ENCODE assay signal across 8 cellular contexts in genomic region chr15:40313531-40314398, GRCh38. TPM values are rescaled to one million over a fixed set of nuclear protein-coding genes. Genes with fewer than 3 reads are reported as not detected.
DNase-seq lines count a peak whose midpoint lies in the region; ATAC-seq and TF ChIP-seq lines count a peak whose summit lies in the region.

No MANE protein-coding gene starts in this region.

- DNase-seq in Daoy (ENCODE audit: low read depth) (peak; percentile 66), NAMALWA (ENCODE audit: low spot score) (peak; percentile 64), left colon (peak; percentile 83 to 87), brain microvascular endothelial cell (no peak), ecto neural progenitor cell (ENCODE audit: low spot score) (no peak), NCI-H226 (no peak)

- no peak for TF ChIP-seq CTCF in brain microvascular endothelial cell (IDR thresholded peaks at IDR 0.05; ENCODE audit: low read depth, low read length, missing control alignments)

- no peak; the same call in 2 of the 3 replicates for ATAC-seq in SK-N-SH treated with all-trans-retinoic acid at 6 μM for 48 hours
- peak; percentile 89 for ATAC-seq in left colon
- ATAC-seq in GM21723 (IDR thresholded peaks at IDR 0.05; ENCODE audit: unreplicated experiment) = no peak

- no peak overlapping the region for H3K4me3 ChIP-seq in brain microvascular endothelial cell (ENCODE audit: low read depth, low read length)

- peaks cover 5% of the 10 kb centered on the region for H3K27me3 ChIP-seq in brain microvascular endothelial cell (replicated peaks)

- no peaks in the 10 kb centered on the region for H3K36me3 ChIP-seq in brain microvascular endothelial cell (replicated peaks)

- intact Hi-C loops in left colon (cut with DNase I, micrococcal nuclease) = loop anchor here in 1 of 2 donors (10.0 kb wide), 1 partner anchor 111 kb away; no protein-coding TSS in a partner anchor

- in situ Hi-C loops in brain microvascular endothelial cell (cut with HindIII; ENCODE audit: low pct_ligation_motif_present, low sequenced_read_pairs) = no loop called here

- no peak overlapping the region for H3K27ac ChIP-seq in brain microvascular endothelial cell

TF ChIP-seq in SK-N-SH treated with all-trans-retinoic acid at 6 μM for 48 hours, 23 proteins besides CTCF, POLR2A, EP300 and RAD21:
- TF ChIP-seq BACH2 (CRISPR knock-in tag; IDR thresholded peaks at IDR 0.05; ENCODE audit: borderline replicate concordance) (no peak), ZFP3 (CRISPR knock-in tag; IDR thresholded peaks at IDR 0.05) (peak; percentile 39; the same call in 1 of the 2 replicates), RARB (CRISPR knock-in tag; IDR thresholded peaks at IDR 0.05) (no peak)

RNA-seq across cellular contexts. Expression of gene PLCB2, which starts 6.0 kb away (rescaled TPM):
- total RNA-seq in Daoy (2014; rRNA removed; shearing (Covaris generic)) = 0.29 and 1.3 TPM in 2 replicates
- 10 to 100 TPM in 1 of 2 donors, 1 to 10 TPM in 1; 6.0 to 11.2 TPM for total RNA-seq in left colon

RNA-seq across cellular contexts. Expression of gene INAFM2, which starts 9.7 kb away (rescaled TPM):
- 12.9 and 15.5 TPM in 2 replicates for total RNA-seq in Daoy (2014; rRNA removed; shearing (Covaris generic))
- total RNA-seq in left colon = 10 to 100 TPM; 18.1 to 26.9 TPM

RNA-seq across cellular contexts. Expression of gene CCDC9B, which starts 27.0 kb away (rescaled TPM):
- total RNA-seq in Daoy (2014; rRNA removed; shearing (Covaris generic)) = 5.4 and 6.1 TPM in 2 replicates
- total RNA-seq in left colon = 10 to 100 TPM; 28.1 to 43.5 TPM

RNA-seq across cellular contexts. Expression of gene ANKRD63, which starts 30.9 kb away (rescaled TPM):
- total RNA-seq in Daoy (2014; rRNA removed; shearing (Covaris generic)) = 0.63 and 0.97 TPM in 2 replicates
- not detected for total RNA-seq in left colon

RNA-seq across cellular contexts. Expression of gene PHGR1, which starts 37.1 kb away (rescaled TPM):
- not detected in 2 replicates for total RNA-seq in Daoy (2014; rRNA removed; shearing (Covaris generic))
- total RNA-seq in left colon = 1,000 to 10,000 TPM; 3,013 to 3,634 TPM

Comparison
In these comparisons a context has a peak if more than half of its experiments do, and no peak if none do; other contexts are left out.
1. DNase-seq: peak in Daoy (single experiment), NAMALWA (single experiment) and left colon (2 of 2); none in brain microvascular endothelial cell (single experiment), ecto neural progenitor cell (single experiment) and NCI-H226 (single experiment).